Comparison of ENCODE assay signal across 22 cellular contexts in genomic region chr20:48209102-48209501, GRCh38.
A peak's percentile ranks its signal among the peaks of the same experiment; 100 is the strongest.
DNase-seq lines count a peak whose midpoint lies in the region; ATAC-seq and TF ChIP-seq lines count a peak whose summit lies in the region.
"Had no signal": no experiment of that assay in that cellular context is flagged by ENCODE, and none has a peak within 500 bp of the region (broad histone marks: within the 10 kb centered on the region; RNA-seq: fewer than 3 reads in every experiment).

No MANE protein-coding gene starts in this region.

- intact Hi-C loops in Right ventricle myocardium inferior (cut with DNase I) = no loop called here

- H3K4me3 ChIP-seq in right atrium auricular region = no peak overlapping the region
- H3K4me3 ChIP-seq: MG63 had no signal

- TF ChIP-seq CTCF in right atrium auricular region (IDR thresholded peaks at IDR 0.05) (no peak), glutamatergic neuron (IDR thresholded peaks at IDR 0.05; ENCODE audit: partially characterized antibody, unreplicated experiment) (no peak), neural crest cell (conservative IDR thresholded peaks at IDR 0.05) (no peak)

- peak; percentile 32 for DNase-seq in Right ventricle myocardium inferior (ENCODE audit: missing footprints)
- no peak for DNase-seq in right atrium auricular region (ENCODE audit: low spot score)
- DNase-seq in NCI-H524 (lab: John Stamatoyannopoulos, UW) = peak; percentile 48 to 84
- DNase-seq in glutamatergic neuron = peak; percentile 88
- peak; percentile 20 for DNase-seq in neural crest cell (ENCODE audit: low read depth, low spot score)
- DNase-seq in LoVo (ENCODE audit: low spot score) = no peak
- no peak for DNase-seq in EL
- DNase-seq: CD8-positive, alpha-beta memory T cell; DMS79 treated with DMSO at 0.1 percent for 48 hours; H7; HFFc6; IMR-90; Karpas-422; MG63; NCI-H1048; NCI-H1436 treated with DMSO at 0.1 percent for 48 hours; NCI-H2029; NCI-H774; PC-3; RPMI8226 had no signal

- H3K4me3 Mint-ChIP-seq in glutamatergic neuron (ENCODE audit: unreplicated experiment) (no peak overlapping the region), neural crest cell (no peak overlapping the region)
- H3K4me3 Mint-ChIP-seq: CD8-positive, alpha-beta memory T cell; HFFc6 had no signal

- ATAC-seq in Right ventricle myocardium inferior (no peak), GM18870 (IDR thresholded peaks at IDR 0.05; ENCODE audit: unreplicated experiment) (no peak)
- ATAC-seq: PC-3 had no signal

- peak overlapping the region; percentile 92 for H3K27ac Mint-ChIP-seq in glutamatergic neuron (ENCODE audit: unreplicated experiment)
- H3K27ac Mint-ChIP-seq in neural crest cell (ENCODE audit: unreplicated experiment) = no peak overlapping the region
- H3K27ac Mint-ChIP-seq: CD8-positive, alpha-beta memory T cell; HFFc6 had no signal

- H3K9me3 ChIP-seq in right atrium auricular region = no peaks in the 10 kb centered on the region
- H3K9me3 ChIP-seq: MG63 had no signal

- H3K27me3 Mint-ChIP-seq in glutamatergic neuron (ENCODE audit: unreplicated experiment) (peaks cover 16% of the 10 kb centered on the region), neural crest cell (ENCODE audit: low read depth) (no peaks in the 10 kb centered on the region)

- no peaks in the 10 kb centered on the region for H3K27me3 ChIP-seq in right atrium auricular region
- H3K27me3 ChIP-seq: MG63 had no signal

- H3K36me3 ChIP-seq in right atrium auricular region = no peaks in the 10 kb centered on the region
- H3K36me3 ChIP-seq: MG63 had no signal

- H3K4me1 Mint-ChIP-seq in glutamatergic neuron (ENCODE audit: low read depth, unreplicated experiment) (peaks cover 45% of the 10 kb centered on the region), neural crest cell (peaks cover 22% of the 10 kb centered on the region)
- H3K4me1 Mint-ChIP-seq: CD8-positive, alpha-beta memory T cell had no signal

- H3K4me1 ChIP-seq in right atrium auricular region = no peaks in the 10 kb centered on the region

- peaks cover 6% of the 10 kb centered on the region for H3K36me3 Mint-ChIP-seq in glutamatergic neuron (ENCODE audit: unreplicated experiment)
- H3K36me3 Mint-ChIP-seq in neural crest cell (ENCODE audit: low read depth) = no peaks in the 10 kb centered on the region
- H3K36me3 Mint-ChIP-seq: CD8-positive, alpha-beta memory T cell had no signal

- H3K9me3 Mint-ChIP-seq in glutamatergic neuron (ENCODE audit: unreplicated experiment) (peaks cover 15% of the 10 kb centered on the region), neural crest cell (no peaks in the 10 kb centered on the region)
- H3K9me3 Mint-ChIP-seq: CD8-positive, alpha-beta memory T cell had no signal

- H3K27ac ChIP-seq in right atrium auricular region = no peak overlapping the region
- H3K27ac ChIP-seq: HL-60 had no signal

Comparison
In these comparisons a context has a peak if more than half of its experiments do, and no peak if none do; other contexts are left out.
1. DNase-seq: peak in Right ventricle myocardium inferior (single experiment), NCI-H524 (2 of 2), glutamatergic neuron (single experiment) and neural crest cell (single experiment); none in right atrium auricular region (single experiment), LoVo (single experiment) and EL (single experiment).